ENCODE assay signal across 8 cellular contexts in the genomic region with DNA sequence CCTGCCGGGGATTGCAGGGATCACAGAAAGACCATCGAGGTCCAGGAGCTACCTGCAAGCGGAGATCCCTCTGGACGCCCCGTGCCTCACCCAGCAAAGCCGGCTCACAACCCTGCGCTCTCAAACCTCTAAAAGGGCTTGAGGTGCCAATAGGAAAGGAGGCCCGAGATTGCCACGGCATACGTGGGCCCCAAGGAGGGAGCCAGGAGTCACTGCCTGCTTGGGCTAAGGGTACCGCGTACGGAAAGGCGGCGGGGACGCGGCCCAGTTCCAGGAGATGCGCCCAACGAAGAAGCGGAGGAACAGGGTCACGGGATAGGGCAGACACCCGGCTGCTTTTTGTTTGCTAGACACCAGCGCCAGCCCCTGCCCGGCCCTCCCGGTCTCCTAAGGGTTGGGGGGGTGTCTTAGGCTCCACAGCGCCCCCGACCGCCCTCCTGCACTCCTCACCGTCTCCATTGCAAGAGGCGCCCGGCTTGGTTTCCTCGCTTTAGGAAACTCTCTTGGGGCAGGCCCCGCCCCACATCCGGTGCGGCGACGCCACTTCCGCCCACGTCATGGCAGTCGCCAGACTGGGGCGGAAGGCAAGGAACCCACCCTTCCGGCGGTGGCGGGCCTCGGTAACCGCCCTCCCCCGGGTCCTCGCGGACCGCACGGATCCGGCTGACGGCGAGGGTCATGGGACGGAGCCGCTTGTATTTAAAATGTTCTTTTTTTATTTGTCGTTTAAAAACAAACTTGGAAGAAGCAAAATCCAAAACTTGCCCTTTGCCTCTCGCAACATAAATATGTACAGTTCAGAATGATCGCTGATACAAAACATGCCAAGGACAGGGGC. TPM values are rescaled to one million over a fixed set of nuclear protein-coding genes. Genes with fewer than 3 reads are reported as not detected.
A peak's percentile ranks its signal among the peaks of the same experiment; 100 is the strongest.
DNase-seq lines count a peak whose midpoint lies in the region; ATAC-seq, FAIRE-seq and TF ChIP-seq lines count a peak whose summit lies in the region.

A gene (minus strand): TSS at position 495 of the 838 bp plus-strand sequence. CDS start 36 bp downstream, at position 459.

- peak; percentile 77 for ATAC-seq in GM21367 (IDR thresholded peaks at IDR 0.05; ENCODE audit: unreplicated experiment)

- H2BK20ac ChIP-seq in H1 (ENCODE audit: low read length): no peak within 1 kb of the TSS

- H3K36me3 ChIP-seq in H1 (ENCODE audit: control insufficient read depth in 2 of 4, insufficient read depth in 4 of 4, low read length in 3 of 4) (peaks cover 0 to 20% (median 11%) of the 10 kb centered on the region in 4 experiments; a peak in 5 of 8 replicates), mesenchymal stem cell (ENCODE audit: control insufficient read depth in 1 of 2, insufficient read depth in 2 of 2, low read depth in 1 of 2, low read length in 2 of 2) (peaks cover 22 to 35% of the 10 kb centered on the region in 2 experiments)

- H3K9me3 ChIP-seq in H1 (ENCODE audit: insufficient read depth in 2 of 2, low read depth in 1 of 2, low read length in 1 of 2) (no peaks in the 10 kb centered on the region), mesenchymal stem cell (ENCODE audit: control insufficient read depth, low read length) (no peaks in the 10 kb centered on the region)

- H4K20me1 ChIP-seq in H1 (replicated peaks in 1 of 2; ENCODE audit: control insufficient read depth in 1 of 2, insufficient read depth in 2 of 2, low read length in 2 of 2): peaks cover 0 to 3% of the 10 kb centered on the region in 2 experiments

- peak in 1 of 2 experiments; percentile 48; a peak in 1 of 3 replicates for TF ChIP-seq EP300 in H1 (IDR thresholded peaks at IDR 0.05; ENCODE audit: borderline replicate concordance in 1 of 2, low read depth in 2 of 2, low read length in 2 of 2)

- TF ChIP-seq CTCF in H1 (IDR thresholded peaks at IDR 0.05; ENCODE audit: control extremely low read depth in 1 of 3, insufficient read depth in 1 of 3, low read depth in 1 of 3, low read length in 3 of 3): peak; percentile 51 to 66 (median 64)

- H3K4me2 ChIP-seq in H1 (ENCODE audit: insufficient read depth in 1 of 2, low read depth in 2 of 2, low read length in 2 of 2) (peak within 1 kb of the TSS; percentile 87 to 92), mesenchymal stem cell (ENCODE audit: low read length, poor library complexity, severe bottlenecking) (peak within 1 kb of the TSS; percentile 89)

- H3K4me1 ChIP-seq in H1 (replicated peaks in 1 of 4; ENCODE audit: control insufficient read depth in 3 of 4, insufficient read depth in 4 of 4, low read length in 3 of 4) (peaks cover 0 to 6% (median 1%) of the 10 kb centered on the region in 4 experiments; a peak in 4 of 7 replicates), mesenchymal stem cell (ENCODE audit: control insufficient read depth, insufficient read depth, low read depth, low read length) (peaks cover 5% of the 10 kb centered on the region)

- peak; percentile 29 to 32; a peak in 3 of 4 replicates for TF ChIP-seq RAD21 in H1 (IDR thresholded peaks at IDR 0.05 in 1 of 2, conservative IDR thresholded peaks at IDR 0.05 in 1 of 2; ENCODE audit: low read depth in 2 of 2, low read length in 2 of 2)

- H2AFZ ChIP-seq in H1 (ENCODE audit: low read length): peak within 1 kb of the TSS; percentile 64; the same call in 1 of the 2 replicates
- H2AFZ ChIP-seq in mesenchymal stem cell (ENCODE audit: low read depth, low read length): peak within 1 kb of the TSS; percentile 87

- no peaks in the 10 kb centered on the region for H3K79me2 ChIP-seq in H1 (ENCODE audit: control insufficient read depth in 1 of 2, insufficient read depth in 2 of 2, low read length in 2 of 2)

- H3K14ac ChIP-seq in H1 (ENCODE audit: insufficient read length) (no peak within 1 kb of the TSS), mesenchymal stem cell (ENCODE audit: low read length in 2 of 2) (peak within 1 kb of the TSS in 1 of 2 experiments; percentile 98)

- CTCF ChIA-PET in H1 (lab: Charles Lee; ENCODE audit: partially characterized antibody): interaction anchor here (0.7 to 11.5 kb wide), 15 partner anchors 10 to 84 kb away, joined by 3 to 207 read pairs (median 5); a partner anchor contains a TSS

- DNase-seq in Caki2 (ENCODE audit: low read depth) (peak; percentile 97), HTR-8/SVneo (ENCODE audit: insufficient read length, low spot score) (peak; percentile 98), NOMO-1 treated with DMSO at 0.1 percent for 48 hours (lab: John Stamatoyannopoulos, UW; ENCODE audit: unreplicated experiment) (peak; percentile 97), H1 (ENCODE audit: low read depth in 1 of 2, low spot score in 2 of 2) (peak; percentile 96), mesenchymal stem cell (peak; percentile 98)
- DNase-seq in activated CD8-positive, alpha-beta memory T cell treated with anti-CD3 and anti-CD28 coated beads for 4 hours (ENCODE audit: low read depth in 2 of 2): peak; percentile 91 to 94
- DNase-seq in stimulated activated CD8-positive, alpha-beta memory T cell treated with anti-CD3 and anti-CD28 coated beads, Interleukin-12 subunit alpha, Interleukin-12 subunit beta, amount 100 ng/mL, for 4 hours (ENCODE audit: low read depth): peak; percentile 93

- H4K91ac ChIP-seq in H1 (replicated peaks; ENCODE audit: insufficient read length, low read length) (no peak within 1 kb of the TSS), mesenchymal stem cell (ENCODE audit: low read length) (peak within 1 kb of the TSS; percentile 85)

- H3K9ac ChIP-seq in H1 (replicated peaks in 1 of 4; ENCODE audit: extremely low read depth in 1 of 4, low read depth in 3 of 4, low read length in 3 of 4): peak within 1 kb of the TSS; percentile 79 to 95 (median 88)
- H3K9ac ChIP-seq in mesenchymal stem cell (ENCODE audit: low read length): peak within 1 kb of the TSS; percentile 98

- peak within 1 kb of the TSS; percentile 79 for H2BK5ac ChIP-seq in H1 (ENCODE audit: low read depth, low read length)
- H2BK5ac ChIP-seq in mesenchymal stem cell (ENCODE audit: low read depth, low read length, poor library complexity, severe bottlenecking): peak within 1 kb of the TSS; percentile 78

- H2BK12ac ChIP-seq in H1 (ENCODE audit: low read depth, low read length) (peak within 1 kb of the TSS; percentile 84; the same call in 1 of the 2 replicates), mesenchymal stem cell (ENCODE audit: low read length in 2 of 2) (peak within 1 kb of the TSS in 1 of 2 experiments; percentile 30)

- H3K18ac ChIP-seq in H1 (ENCODE audit: extremely low read depth, low read length): peak within 1 kb of the TSS; percentile 92; the same call in 1 of the 2 replicates
- H3K18ac ChIP-seq in mesenchymal stem cell (ENCODE audit: low read depth in 1 of 2, low read length in 2 of 2): peak within 1 kb of the TSS; percentile 85 to 93

- H2BK15ac ChIP-seq in H1 (ENCODE audit: low read length) (no peak within 1 kb of the TSS), mesenchymal stem cell (ENCODE audit: low read depth, poor library complexity, severe bottlenecking) (peak within 1 kb of the TSS; percentile 60)

- TF ChIP-seq POLR2A in H1 (IDR thresholded peaks at IDR 0.05; ENCODE audit: control extremely low read depth in 1 of 2, low read depth in 2 of 2, low read length in 2 of 2): peak; percentile 90 to 96

- POLR2A ChIA-PET in H1 (lab: Charles Lee; ENCODE audit: partially characterized antibody): interaction anchor here (0.6 to 22.2 kb wide), 27 partner anchors 9 to 548 kb away, joined by 3 to 339 read pairs (median 4); a partner anchor contains a TSS

- FAIRE-seq in HTR-8/SVneo (lab: Jason Lieb, UNC): peak; percentile 80
- no peak for FAIRE-seq in H1 (lab: Jason Lieb, UNC)

- H3K23ac ChIP-seq in H1 (ENCODE audit: insufficient read length) (no peak within 1 kb of the TSS), mesenchymal stem cell (ENCODE audit: low read length in 2 of 2) (peak within 1 kb of the TSS in 1 of 2 experiments; percentile 87)

- H4K8ac ChIP-seq in H1 (ENCODE audit: extremely low read depth, insufficient read depth, low read length) (peak within 1 kb of the TSS; percentile 90; the same call in 1 of the 2 replicates), mesenchymal stem cell (ENCODE audit: low read length) (peak within 1 kb of the TSS; percentile 93)

- H3K27ac ChIP-seq in H1 (ENCODE audit: low read depth, low read length): peak within 1 kb of the TSS; percentile 85
- peak within 1 kb of the TSS; percentile 95 for H3K27ac ChIP-seq in mesenchymal stem cell (ENCODE audit: low read length, poor library complexity, severe bottlenecking)

- H2AK5ac ChIP-seq in H1 (ENCODE audit: low read depth, low read length): peak within 1 kb of the TSS; percentile 98; the same call in 1 of the 2 replicates
- H2AK5ac ChIP-seq in mesenchymal stem cell (ENCODE audit: low read length, severe bottlenecking): peak within 1 kb of the TSS; percentile 54

- H3K4ac ChIP-seq in H1 (replicated peaks; ENCODE audit: insufficient read length, low read depth, low read length) (peak within 1 kb of the TSS; percentile 40), mesenchymal stem cell (ENCODE audit: low read depth in 1 of 2, low read length in 2 of 2) (peak within 1 kb of the TSS; percentile 35 to 95)

- H3K79me1 ChIP-seq in H1 (ENCODE audit: low read depth, low read length) (no peaks in the 10 kb centered on the region; the same call in 1 of the 2 replicates), mesenchymal stem cell (replicated peaks; ENCODE audit: low read length, poor library complexity, severe bottlenecking) (peaks cover 31% of the 10 kb centered on the region)

- 3% methylated on average over 57 of the region's 59 CpGs; no CpG with 5 or more reads in 1 of the 2 experiments for WGBS in H1 (ENCODE audit: extremely low coverage in 1 of 2, insufficient coverage in 1 of 2, insufficient read length in 1 of 2, insufficient replicate concordance in 2 of 2, low coverage in 1 of 2, low lambda C conversion rate in 2 of 2, missing lambda C conversion rate in 1 of 2), 2 experiments
- 1% methylated on average over 51 of the region's 59 CpGs for WGBS in mesenchymal stem cell

- in situ Hi-C loops in Caki2 (cut with HindIII; ENCODE audit: low pct_unique_long_range_greater_than_20kb, low sequenced_read_pairs): no loop called here

- H3K4me3 ChIP-seq in H1 (ENCODE audit: extremely low read depth in 1 of 4, insufficient read depth in 2 of 4, low read depth in 3 of 4, low read length in 4 of 4) (peak within 1 kb of the TSS; percentile 65 to 92 (median 80)), mesenchymal stem cell (ENCODE audit: insufficient read depth in 1 of 2, low read depth in 1 of 2, low read length in 2 of 2) (peak within 1 kb of the TSS; percentile 77 to 97)

- H3K56ac ChIP-seq in H1 (replicated peaks; ENCODE audit: insufficient read length, low read depth, low read length): peak within 1 kb of the TSS; percentile 20

- peaks cover 8% of the 10 kb centered on the region for H3K23me2 ChIP-seq in H1 (ENCODE audit: low read depth, low read length)

- peak within 1 kb of the TSS; percentile 87 for H4K5ac ChIP-seq in H1 (ENCODE audit: insufficient read length, low read depth, low read length)

- no peak within 1 kb of the TSS for H2BK120ac ChIP-seq in H1 (replicated peaks; ENCODE audit: low read depth, low read length)
- H2BK120ac ChIP-seq in mesenchymal stem cell (ENCODE audit: low read depth, low read length): no peak within 1 kb of the TSS

- H3K27me3 ChIP-seq in H1 (replicated peaks in 1 of 4; ENCODE audit: control insufficient read depth in 3 of 4, extremely low read depth in 1 of 4, insufficient read depth in 3 of 4, low read length in 3 of 4): no peaks in the 10 kb centered on the region
- H3K27me3 ChIP-seq in mesenchymal stem cell (ENCODE audit: control insufficient read depth in 1 of 2, insufficient read depth in 1 of 2, low read length in 2 of 2): no peaks in the 10 kb centered on the region

RNA-seq across cellular contexts. Expression of the gene that starts here (rescaled TPM):
- total RNA-seq in Caki2 (2014; rRNA removed; shearing (Covaris generic); ENCODE audit: low replicate concordance): 107 and 124 TPM in 2 replicates
- 36.3 and 38.6 TPM in 2 replicates for total RNA-seq in H1 (2021; fragmentation: NEBNext Ultra II Directional; extraction: Animal tissue kit (Norgen Biotek cat#: 25700))
- polyA plus RNA-seq in H1 (2011; rRNA removed): 32.3 and 57.5 TPM in 2 replicates
- 43.9 TPM for polyA plus RNA-seq in H1 (2011; cell fraction: cytosol; rRNA removed)
- polyA plus RNA-seq in H1 (2011; cell fraction: nucleus; rRNA removed): 20.4 TPM
- 41.3 to 53.9 TPM (median 44.4 TPM) in 4 replicates for polyA plus RNA-seq in H1 (2012, experiment 1 of 2)
- polyA plus RNA-seq in H1 (2012, experiment 2 of 2): 35.5 TPM
- polyA plus RNA-seq in H1 (2013, experiment 1 of 2): 37.2 TPM
- polyA plus RNA-seq in H1 (2013, experiment 2 of 2): 38.9 TPM
- polyA minus RNA-seq in H1 (2011; rRNA and poly(A)+ RNA removed): 27.7 and 50.1 TPM in 2 replicates
- 17.1 TPM for polyA minus RNA-seq in H1 (2011; cell fraction: cytosol; rRNA and poly(A)+ RNA removed)
- 14.7 TPM for polyA minus RNA-seq in H1 (2011; cell fraction: nucleus; rRNA and poly(A)+ RNA removed)
- polyA plus RNA-seq in mesenchymal stem cell (2013, experiment 1 of 2): 62.2 TPM
- 63.2 TPM for polyA plus RNA-seq in mesenchymal stem cell (2013, experiment 2 of 2)

Comparison
In these comparisons a context has a peak if more than half of its experiments do, and no peak if none do; other contexts are left out.
1. Peak in every context shown above with its lines: DNase-seq, ATAC-seq, H3K4me3 ChIP-seq and H3K27ac ChIP-seq.